Comparison of ENCODE assay signal across 1 cellular context in the genomic region with DNA sequence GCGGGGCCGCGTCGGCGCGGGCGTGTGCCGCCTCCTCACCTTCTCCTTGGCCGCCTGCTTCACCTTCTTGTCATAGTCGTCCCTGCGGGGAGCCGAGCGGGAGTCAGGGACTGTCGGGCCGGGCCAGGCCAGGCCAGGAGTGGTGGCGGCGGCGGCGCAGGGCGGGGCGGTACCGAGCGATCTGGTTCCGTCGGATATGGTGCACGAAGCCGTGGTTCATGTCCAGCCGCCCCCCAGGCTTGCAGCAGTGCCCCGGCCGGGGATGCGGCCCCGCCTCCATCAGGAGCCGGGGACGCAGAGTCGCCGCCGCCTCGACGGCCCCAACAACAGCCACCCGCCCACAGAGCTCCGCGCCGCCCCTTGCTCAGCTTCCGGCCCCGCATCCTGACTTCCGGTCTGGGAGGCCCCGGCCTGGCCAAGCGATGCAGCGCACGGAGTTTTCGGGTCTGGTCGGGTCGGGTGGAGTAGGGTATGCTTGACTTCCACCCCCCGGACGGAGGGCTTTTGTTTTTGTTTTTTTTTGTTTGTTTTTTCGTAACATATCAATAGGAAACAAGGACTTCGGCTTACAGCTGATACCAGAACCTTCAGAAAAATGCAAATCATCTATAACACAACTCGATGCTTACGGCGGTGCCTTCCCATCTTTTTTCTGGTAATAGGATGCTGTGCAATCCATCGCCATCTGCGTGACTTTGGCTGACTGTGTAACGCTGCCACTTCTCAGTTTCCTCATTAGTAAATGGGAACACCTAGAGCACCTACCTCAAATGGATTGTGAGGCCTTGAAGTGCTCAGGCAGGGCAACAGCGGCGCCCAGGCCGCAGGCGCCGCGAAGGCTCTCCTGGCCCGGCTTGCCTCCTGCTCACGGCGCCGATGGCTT.
A peak's percentile ranks its signal among the peaks of the same experiment; 100 is the strongest.
TF ChIP-seq lines count a peak whose summit lies in the region.

A gene with protein sequence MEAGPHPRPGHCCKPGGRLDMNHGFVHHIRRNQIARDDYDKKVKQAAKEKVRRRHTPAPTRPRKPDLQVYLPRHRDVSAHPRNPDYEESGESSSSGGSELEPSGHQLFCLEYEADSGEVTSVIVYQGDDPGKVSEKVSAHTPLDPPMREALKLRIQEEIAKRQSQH (minus strand): TSS at position 362 of the 883 bp plus-strand sequence. CDS start 82 bp downstream, at position 280.

TF ChIP-seq in WTC11, 78 proteins besides CTCF, POLR2A, EP300 and RAD21 (continued from another document and continues in another):
- TF ChIP-seq, protein P1, sequence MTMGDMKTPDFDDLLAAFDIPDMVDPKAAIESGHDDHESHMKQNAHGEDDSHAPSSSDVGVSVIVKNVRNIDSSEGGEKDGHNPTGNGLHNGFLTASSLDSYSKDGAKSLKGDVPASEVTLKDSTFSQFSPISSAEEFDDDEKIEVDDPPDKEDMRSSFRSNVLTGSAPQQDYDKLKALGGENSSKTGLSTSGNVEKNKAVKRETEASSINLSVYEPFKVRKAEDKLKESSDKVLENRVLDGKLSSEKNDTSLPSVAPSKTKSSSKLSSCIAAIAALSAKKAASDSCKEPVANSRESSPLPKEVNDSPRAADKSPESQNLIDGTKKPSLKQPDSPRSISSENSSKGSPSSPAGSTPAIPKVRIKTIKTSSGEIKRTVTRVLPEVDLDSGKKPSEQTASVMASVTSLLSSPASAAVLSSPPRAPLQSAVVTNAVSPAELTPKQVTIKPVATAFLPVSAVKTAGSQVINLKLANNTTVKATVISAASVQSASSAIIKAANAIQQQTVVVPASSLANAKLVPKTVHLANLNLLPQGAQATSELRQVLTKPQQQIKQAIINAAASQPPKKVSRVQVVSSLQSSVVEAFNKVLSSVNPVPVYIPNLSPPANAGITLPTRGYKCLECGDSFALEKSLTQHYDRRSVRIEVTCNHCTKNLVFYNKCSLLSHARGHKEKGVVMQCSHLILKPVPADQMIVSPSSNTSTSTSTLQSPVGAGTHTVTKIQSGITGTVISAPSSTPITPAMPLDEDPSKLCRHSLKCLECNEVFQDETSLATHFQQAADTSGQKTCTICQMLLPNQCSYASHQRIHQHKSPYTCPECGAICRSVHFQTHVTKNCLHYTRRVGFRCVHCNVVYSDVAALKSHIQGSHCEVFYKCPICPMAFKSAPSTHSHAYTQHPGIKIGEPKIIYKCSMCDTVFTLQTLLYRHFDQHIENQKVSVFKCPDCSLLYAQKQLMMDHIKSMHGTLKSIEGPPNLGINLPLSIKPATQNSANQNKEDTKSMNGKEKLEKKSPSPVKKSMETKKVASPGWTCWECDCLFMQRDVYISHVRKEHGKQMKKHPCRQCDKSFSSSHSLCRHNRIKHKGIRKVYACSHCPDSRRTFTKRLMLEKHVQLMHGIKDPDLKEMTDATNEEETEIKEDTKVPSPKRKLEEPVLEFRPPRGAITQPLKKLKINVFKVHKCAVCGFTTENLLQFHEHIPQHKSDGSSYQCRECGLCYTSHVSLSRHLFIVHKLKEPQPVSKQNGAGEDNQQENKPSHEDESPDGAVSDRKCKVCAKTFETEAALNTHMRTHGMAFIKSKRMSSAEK (CRISPR knock-in tag; IDR thresholded peaks at IDR 0.05; ENCODE audit: borderline replicate concordance) = no peak
- TF ChIP-seq, protein P2, sequence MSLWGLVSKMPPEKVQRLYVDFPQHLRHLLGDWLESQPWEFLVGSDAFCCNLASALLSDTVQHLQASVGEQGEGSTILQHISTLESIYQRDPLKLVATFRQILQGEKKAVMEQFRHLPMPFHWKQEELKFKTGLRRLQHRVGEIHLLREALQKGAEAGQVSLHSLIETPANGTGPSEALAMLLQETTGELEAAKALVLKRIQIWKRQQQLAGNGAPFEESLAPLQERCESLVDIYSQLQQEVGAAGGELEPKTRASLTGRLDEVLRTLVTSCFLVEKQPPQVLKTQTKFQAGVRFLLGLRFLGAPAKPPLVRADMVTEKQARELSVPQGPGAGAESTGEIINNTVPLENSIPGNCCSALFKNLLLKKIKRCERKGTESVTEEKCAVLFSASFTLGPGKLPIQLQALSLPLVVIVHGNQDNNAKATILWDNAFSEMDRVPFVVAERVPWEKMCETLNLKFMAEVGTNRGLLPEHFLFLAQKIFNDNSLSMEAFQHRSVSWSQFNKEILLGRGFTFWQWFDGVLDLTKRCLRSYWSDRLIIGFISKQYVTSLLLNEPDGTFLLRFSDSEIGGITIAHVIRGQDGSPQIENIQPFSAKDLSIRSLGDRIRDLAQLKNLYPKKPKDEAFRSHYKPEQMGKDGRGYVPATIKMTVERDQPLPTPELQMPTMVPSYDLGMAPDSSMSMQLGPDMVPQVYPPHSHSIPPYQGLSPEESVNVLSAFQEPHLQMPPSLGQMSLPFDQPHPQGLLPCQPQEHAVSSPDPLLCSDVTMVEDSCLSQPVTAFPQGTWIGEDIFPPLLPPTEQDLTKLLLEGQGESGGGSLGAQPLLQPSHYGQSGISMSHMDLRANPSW (CRISPR knock-in tag; conservative IDR thresholded peaks at IDR 0.05; ENCODE audit: low read depth) = no peak
- no peak for TF ChIP-seq ZNF396 (CRISPR knock-in tag; IDR thresholded peaks at IDR 0.05; ENCODE audit: borderline replicate concordance)
- TF ChIP-seq, protein P3, sequence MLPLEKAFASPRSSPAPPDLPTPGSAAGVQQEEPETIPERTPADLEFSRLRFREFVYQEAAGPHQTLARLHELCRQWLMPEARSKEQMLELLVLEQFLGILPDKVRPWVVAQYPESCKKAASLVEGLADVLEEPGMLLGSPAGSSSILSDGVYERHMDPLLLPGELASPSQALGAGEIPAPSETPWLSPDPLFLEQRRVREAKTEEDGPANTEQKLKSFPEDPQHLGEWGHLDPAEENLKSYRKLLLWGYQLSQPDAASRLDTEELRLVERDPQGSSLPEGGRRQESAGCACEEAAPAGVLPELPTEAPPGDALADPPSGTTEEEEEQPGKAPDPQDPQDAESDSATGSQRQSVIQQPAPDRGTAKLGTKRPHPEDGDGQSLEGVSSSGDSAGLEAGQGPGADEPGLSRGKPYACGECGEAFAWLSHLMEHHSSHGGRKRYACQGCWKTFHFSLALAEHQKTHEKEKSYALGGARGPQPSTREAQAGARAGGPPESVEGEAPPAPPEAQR (CRISPR knock-in tag; IDR thresholded peaks at IDR 0.05) = no peak
- peak; percentile 78; the same call in 1 of the 2 replicates for TF ChIP-seq SP1 (CRISPR knock-in tag; conservative IDR thresholded peaks at IDR 0.05)
- TF ChIP-seq, protein P4, sequence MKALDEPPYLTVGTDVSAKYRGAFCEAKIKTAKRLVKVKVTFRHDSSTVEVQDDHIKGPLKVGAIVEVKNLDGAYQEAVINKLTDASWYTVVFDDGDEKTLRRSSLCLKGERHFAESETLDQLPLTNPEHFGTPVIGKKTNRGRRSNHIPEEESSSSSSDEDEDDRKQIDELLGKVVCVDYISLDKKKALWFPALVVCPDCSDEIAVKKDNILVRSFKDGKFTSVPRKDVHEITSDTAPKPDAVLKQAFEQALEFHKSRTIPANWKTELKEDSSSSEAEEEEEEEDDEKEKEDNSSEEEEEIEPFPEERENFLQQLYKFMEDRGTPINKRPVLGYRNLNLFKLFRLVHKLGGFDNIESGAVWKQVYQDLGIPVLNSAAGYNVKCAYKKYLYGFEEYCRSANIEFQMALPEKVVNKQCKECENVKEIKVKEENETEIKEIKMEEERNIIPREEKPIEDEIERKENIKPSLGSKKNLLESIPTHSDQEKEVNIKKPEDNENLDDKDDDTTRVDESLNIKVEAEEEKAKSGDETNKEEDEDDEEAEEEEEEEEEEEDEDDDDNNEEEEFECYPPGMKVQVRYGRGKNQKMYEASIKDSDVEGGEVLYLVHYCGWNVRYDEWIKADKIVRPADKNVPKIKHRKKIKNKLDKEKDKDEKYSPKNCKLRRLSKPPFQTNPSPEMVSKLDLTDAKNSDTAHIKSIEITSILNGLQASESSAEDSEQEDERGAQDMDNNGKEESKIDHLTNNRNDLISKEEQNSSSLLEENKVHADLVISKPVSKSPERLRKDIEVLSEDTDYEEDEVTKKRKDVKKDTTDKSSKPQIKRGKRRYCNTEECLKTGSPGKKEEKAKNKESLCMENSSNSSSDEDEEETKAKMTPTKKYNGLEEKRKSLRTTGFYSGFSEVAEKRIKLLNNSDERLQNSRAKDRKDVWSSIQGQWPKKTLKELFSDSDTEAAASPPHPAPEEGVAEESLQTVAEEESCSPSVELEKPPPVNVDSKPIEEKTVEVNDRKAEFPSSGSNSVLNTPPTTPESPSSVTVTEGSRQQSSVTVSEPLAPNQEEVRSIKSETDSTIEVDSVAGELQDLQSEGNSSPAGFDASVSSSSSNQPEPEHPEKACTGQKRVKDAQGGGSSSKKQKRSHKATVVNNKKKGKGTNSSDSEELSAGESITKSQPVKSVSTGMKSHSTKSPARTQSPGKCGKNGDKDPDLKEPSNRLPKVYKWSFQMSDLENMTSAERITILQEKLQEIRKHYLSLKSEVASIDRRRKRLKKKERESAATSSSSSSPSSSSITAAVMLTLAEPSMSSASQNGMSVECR (CRISPR knock-in tag; IDR thresholded peaks at IDR 0.05; ENCODE audit: borderline replicate concordance) = 0 out of 2 replicates have a peak, but pooled peaks have one; percentile 91
- TF ChIP-seq MXD4 (CRISPR knock-in tag; IDR thresholded peaks at IDR 0.05; ENCODE audit: borderline replicate concordance) = no peak
- no peak for TF ChIP-seq OVOL2 (CRISPR knock-in tag; IDR thresholded peaks at IDR 0.05; ENCODE audit: borderline replicate concordance)
- TF ChIP-seq JAZF1 (CRISPR knock-in tag; IDR thresholded peaks at IDR 0.05) = no peak
- no peak for TF ChIP-seq HMGA2 (CRISPR knock-in tag; IDR thresholded peaks at IDR 0.05)
- peak; percentile 80 for TF ChIP-seq GABPB1 (CRISPR knock-in tag; IDR thresholded peaks at IDR 0.05)
- TF ChIP-seq, protein P5, sequence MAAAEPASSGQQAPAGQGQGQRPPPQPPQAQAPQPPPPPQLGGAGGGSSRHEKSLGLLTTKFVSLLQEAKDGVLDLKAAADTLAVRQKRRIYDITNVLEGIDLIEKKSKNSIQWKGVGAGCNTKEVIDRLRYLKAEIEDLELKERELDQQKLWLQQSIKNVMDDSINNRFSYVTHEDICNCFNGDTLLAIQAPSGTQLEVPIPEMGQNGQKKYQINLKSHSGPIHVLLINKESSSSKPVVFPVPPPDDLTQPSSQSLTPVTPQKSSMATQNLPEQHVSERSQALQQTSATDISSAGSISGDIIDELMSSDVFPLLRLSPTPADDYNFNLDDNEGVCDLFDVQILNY (CRISPR knock-in tag; IDR thresholded peaks at IDR 0.05) = no peak; the same call in 1 of the 2 replicates
- TF ChIP-seq NR1H2 (CRISPR knock-in tag; IDR thresholded peaks at IDR 0.05) = no peak
- no peak for TF ChIP-seq RORB (CRISPR knock-in tag; IDR thresholded peaks at IDR 0.05)
- TF ChIP-seq, protein P6, sequence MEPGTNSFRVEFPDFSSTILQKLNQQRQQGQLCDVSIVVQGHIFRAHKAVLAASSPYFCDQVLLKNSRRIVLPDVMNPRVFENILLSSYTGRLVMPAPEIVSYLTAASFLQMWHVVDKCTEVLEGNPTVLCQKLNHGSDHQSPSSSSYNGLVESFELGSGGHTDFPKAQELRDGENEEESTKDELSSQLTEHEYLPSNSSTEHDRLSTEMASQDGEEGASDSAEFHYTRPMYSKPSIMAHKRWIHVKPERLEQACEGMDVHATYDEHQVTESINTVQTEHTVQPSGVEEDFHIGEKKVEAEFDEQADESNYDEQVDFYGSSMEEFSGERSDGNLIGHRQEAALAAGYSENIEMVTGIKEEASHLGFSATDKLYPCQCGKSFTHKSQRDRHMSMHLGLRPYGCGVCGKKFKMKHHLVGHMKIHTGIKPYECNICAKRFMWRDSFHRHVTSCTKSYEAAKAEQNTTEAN (CRISPR knock-in tag; IDR thresholded peaks at IDR 0.05) = 0 out of 2 replicates have a peak, but pooled peaks have one; percentile 71
- TF ChIP-seq TEAD4 (CRISPR knock-in tag; IDR thresholded peaks at IDR 0.05) = no peak
- TF ChIP-seq FOXK1 (CRISPR knock-in tag; IDR thresholded peaks at IDR 0.05) = peak; percentile 70
- no peak for TF ChIP-seq FOXJ3 (CRISPR knock-in tag; IDR thresholded peaks at IDR 0.05; ENCODE audit: borderline replicate concordance)
- TF ChIP-seq, protein P7, sequence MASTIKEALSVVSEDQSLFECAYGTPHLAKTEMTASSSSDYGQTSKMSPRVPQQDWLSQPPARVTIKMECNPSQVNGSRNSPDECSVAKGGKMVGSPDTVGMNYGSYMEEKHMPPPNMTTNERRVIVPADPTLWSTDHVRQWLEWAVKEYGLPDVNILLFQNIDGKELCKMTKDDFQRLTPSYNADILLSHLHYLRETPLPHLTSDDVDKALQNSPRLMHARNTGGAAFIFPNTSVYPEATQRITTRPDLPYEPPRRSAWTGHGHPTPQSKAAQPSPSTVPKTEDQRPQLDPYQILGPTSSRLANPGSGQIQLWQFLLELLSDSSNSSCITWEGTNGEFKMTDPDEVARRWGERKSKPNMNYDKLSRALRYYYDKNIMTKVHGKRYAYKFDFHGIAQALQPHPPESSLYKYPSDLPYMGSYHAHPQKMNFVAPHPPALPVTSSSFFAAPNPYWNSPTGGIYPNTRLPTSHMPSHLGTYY (CRISPR knock-in tag; IDR thresholded peaks at IDR 0.05) = no peak
- TF ChIP-seq, protein P8, sequence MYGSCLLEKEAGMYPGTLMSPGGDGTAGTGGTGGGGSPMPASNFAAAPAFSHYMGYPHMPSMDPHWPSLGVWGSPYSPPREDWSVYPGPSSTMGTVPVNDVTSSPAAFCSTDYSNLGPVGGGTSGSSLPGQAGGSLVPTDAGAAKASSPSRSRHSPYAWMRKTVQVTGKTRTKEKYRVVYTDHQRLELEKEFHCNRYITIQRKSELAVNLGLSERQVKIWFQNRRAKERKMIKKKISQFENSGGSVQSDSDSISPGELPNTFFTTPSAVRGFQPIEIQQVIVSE (CRISPR knock-in tag; IDR thresholded peaks at IDR 0.05; ENCODE audit: borderline replicate concordance) = no peak; the same call in 1 of the 2 replicates
- TF ChIP-seq, protein P9, sequence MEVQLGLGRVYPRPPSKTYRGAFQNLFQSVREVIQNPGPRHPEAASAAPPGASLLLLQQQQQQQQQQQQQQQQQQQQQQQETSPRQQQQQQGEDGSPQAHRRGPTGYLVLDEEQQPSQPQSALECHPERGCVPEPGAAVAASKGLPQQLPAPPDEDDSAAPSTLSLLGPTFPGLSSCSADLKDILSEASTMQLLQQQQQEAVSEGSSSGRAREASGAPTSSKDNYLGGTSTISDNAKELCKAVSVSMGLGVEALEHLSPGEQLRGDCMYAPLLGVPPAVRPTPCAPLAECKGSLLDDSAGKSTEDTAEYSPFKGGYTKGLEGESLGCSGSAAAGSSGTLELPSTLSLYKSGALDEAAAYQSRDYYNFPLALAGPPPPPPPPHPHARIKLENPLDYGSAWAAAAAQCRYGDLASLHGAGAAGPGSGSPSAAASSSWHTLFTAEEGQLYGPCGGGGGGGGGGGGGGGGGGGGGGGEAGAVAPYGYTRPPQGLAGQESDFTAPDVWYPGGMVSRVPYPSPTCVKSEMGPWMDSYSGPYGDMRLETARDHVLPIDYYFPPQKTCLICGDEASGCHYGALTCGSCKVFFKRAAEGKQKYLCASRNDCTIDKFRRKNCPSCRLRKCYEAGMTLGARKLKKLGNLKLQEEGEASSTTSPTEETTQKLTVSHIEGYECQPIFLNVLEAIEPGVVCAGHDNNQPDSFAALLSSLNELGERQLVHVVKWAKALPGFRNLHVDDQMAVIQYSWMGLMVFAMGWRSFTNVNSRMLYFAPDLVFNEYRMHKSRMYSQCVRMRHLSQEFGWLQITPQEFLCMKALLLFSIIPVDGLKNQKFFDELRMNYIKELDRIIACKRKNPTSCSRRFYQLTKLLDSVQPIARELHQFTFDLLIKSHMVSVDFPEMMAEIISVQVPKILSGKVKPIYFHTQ (CRISPR knock-in tag; IDR thresholded peaks at IDR 0.05) = no peak
- TF ChIP-seq, protein P10, sequence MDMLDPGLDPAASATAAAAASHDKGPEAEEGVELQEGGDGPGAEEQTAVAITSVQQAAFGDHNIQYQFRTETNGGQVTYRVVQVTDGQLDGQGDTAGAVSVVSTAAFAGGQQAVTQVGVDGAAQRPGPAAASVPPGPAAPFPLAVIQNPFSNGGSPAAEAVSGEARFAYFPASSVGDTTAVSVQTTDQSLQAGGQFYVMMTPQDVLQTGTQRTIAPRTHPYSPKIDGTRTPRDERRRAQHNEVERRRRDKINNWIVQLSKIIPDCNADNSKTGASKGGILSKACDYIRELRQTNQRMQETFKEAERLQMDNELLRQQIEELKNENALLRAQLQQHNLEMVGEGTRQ (CRISPR knock-in tag; IDR thresholded peaks at IDR 0.05) = 0 out of 2 replicates have a peak, but pooled peaks have one; percentile 15
- TF ChIP-seq ETV6 (CRISPR knock-in tag; IDR thresholded peaks at IDR 0.05) = peak; percentile 18; the same call in 1 of the 2 replicates
- no peak for TF ChIP-seq RELA (CRISPR knock-in tag; IDR thresholded peaks at IDR 0.05; ENCODE audit: borderline replicate concordance)
